Comparison of ENCODE assay signal across 13 cellular contexts in genomic region chr2:176158306-176158643, GRCh38. TPM values are rescaled to one million over a fixed set of nuclear protein-coding genes. Genes with fewer than 3 reads are reported as not detected.
DNase-seq lines count a peak whose midpoint lies in the region; ATAC-seq, FAIRE-seq and TF ChIP-seq lines count a peak whose summit lies in the region.
"Had no signal": no experiment of that assay in that cellular context is flagged by ENCODE, and none has a peak within 500 bp of the region (broad histone marks: within the 10 kb centered on the region; RNA-seq: fewer than 3 reads in every experiment).

No MANE protein-coding gene starts in this region.

- TF ChIP-seq POLR2A in GM12892 (IDR thresholded peaks at IDR 0.05; ENCODE audit: low read depth, low read length) = no peak

- no peak for TF ChIP-seq CTCF in left ventricle myocardium inferior (IDR thresholded peaks at IDR 0.05; ENCODE audit: borderline replicate concordance)

- H3K18ac ChIP-seq in mesendoderm (ENCODE audit: low read length) = no peak overlapping the region

- H3K4me2 ChIP-seq in mesendoderm (ENCODE audit: low read length) = peak overlapping the region; percentile 32

- no peak overlapping the region for H3K4ac ChIP-seq in mesendoderm (ENCODE audit: low read depth, low read length)

- ATAC-seq in right cardiac atrium = no peak
- no peak for ATAC-seq in HG02938 (IDR thresholded peaks at IDR 0.05; ENCODE audit: unreplicated experiment)
- ATAC-seq in HG02678 (IDR thresholded peaks at IDR 0.05; ENCODE audit: unreplicated experiment) = no peak
- ATAC-seq: esophagus mucosa, natural killer cell had no signal

- no peak overlapping the region for H3K23ac ChIP-seq in mesendoderm (ENCODE audit: low read length)

- no peak overlapping the region for H2AK5ac ChIP-seq in mesendoderm (ENCODE audit: low read length)

- H3K4me1 ChIP-seq in left ventricle myocardium inferior (peaks cover 40% of the 10 kb centered on the region), right cardiac atrium (ENCODE audit: control insufficient read depth, insufficient read depth, low read length) (peaks cover 5% of the 10 kb centered on the region), mesendoderm (ENCODE audit: control insufficient read depth, low read depth, low read length) (peaks cover 3% of the 10 kb centered on the region)

- H3K4me3 ChIP-seq in left ventricle myocardium inferior (peak overlapping the region; percentile 36), right cardiac atrium (ENCODE audit: low read length) (no peak overlapping the region), SK-N-MC (peak overlapping the region; percentile 82), mesendoderm (ENCODE audit: low read length) (no peak overlapping the region)

- no peaks in the 10 kb centered on the region for H3K79me1 ChIP-seq in mesendoderm (ENCODE audit: low read length)

- no peaks in the 10 kb centered on the region for H3K9me3 ChIP-seq in left ventricle myocardium inferior (replicated peaks)
- H3K9me3 ChIP-seq in right cardiac atrium (ENCODE audit: control insufficient read depth, low read length) = no peaks in the 10 kb centered on the region
- no peaks in the 10 kb centered on the region for H3K9me3 ChIP-seq in SK-N-MC (ENCODE audit: low read depth, low read length)

- WGBS in right cardiac atrium = 14% methylated on average over 16 of the region's 16 CpGs
- WGBS in mesendoderm (ENCODE audit: extremely low coverage, insufficient coverage, low lambda C conversion rate) = no CpG with 5 or more reads among the region's 16 CpGs

- no peaks in the 10 kb centered on the region for H3K79me2 ChIP-seq in mesendoderm (ENCODE audit: control insufficient read depth, insufficient read depth, low read length)

- FAIRE-seq in GM12892 (lab: Jason Lieb, UNC) = no peak

- no peak for DNase-seq in left ventricle myocardium inferior
- no peak for DNase-seq in right cardiac atrium
- DNase-seq in SK-N-MC (ENCODE audit: low read depth, low spot score) = no peak
- peak; percentile 58 for DNase-seq in mesendoderm
- DNase-seq in GM12892 (ENCODE audit: insufficient read length) = no peak
- no peak for DNase-seq in NCI-H1436 treated with DMSO at 0.1 percent for 48 hours (lab: John Stamatoyannopoulos, UW)
- DNase-seq: IMR-90; natural killer cell; stimulated activated CD8-positive, alpha-beta memory T cell treated with anti-CD3 and anti-CD28 coated beads, Interleukin-4, amount 100 ng/mL, for 48 hours had no signal

- H3K36me3 ChIP-seq in left ventricle myocardium inferior (no peaks in the 10 kb centered on the region), SK-N-MC (ENCODE audit: insufficient read depth, low read length) (peaks cover 7% of the 10 kb centered on the region; the same call in 1 of the 2 replicates), mesendoderm (ENCODE audit: control insufficient read depth, insufficient read depth, low read length) (no peaks in the 10 kb centered on the region)

- H3K27me3 ChIP-seq in left ventricle myocardium inferior (ENCODE audit: low read depth) = peaks cover 100% of the 10 kb centered on the region
- no peaks in the 10 kb centered on the region for H3K27me3 ChIP-seq in right cardiac atrium (ENCODE audit: control insufficient read depth, insufficient read depth)
- peaks cover 89% of the 10 kb centered on the region for H3K27me3 ChIP-seq in mesendoderm (ENCODE audit: insufficient read depth, low read length, poor library complexity)

- no peak overlapping the region for H2BK120ac ChIP-seq in mesendoderm (ENCODE audit: low read depth, low read length)

- no peak overlapping the region for H2BK15ac ChIP-seq in mesendoderm (replicated peaks; ENCODE audit: low read depth)

- H3K56ac ChIP-seq in mesendoderm (ENCODE audit: low read length) = no peak overlapping the region

- intact Hi-C loops in left ventricle myocardium inferior (cut with micrococcal nuclease) = no loop called here
- intact Hi-C loops in right cardiac atrium (cut with DNase I) = no loop called here

- H3K9ac ChIP-seq in SK-N-MC (ENCODE audit: insufficient read length) (peak overlapping the region; percentile 79), mesendoderm (ENCODE audit: low read length) (no peak overlapping the region)

- no peak overlapping the region for H4K8ac ChIP-seq in mesendoderm (ENCODE audit: low read depth, low read length)

- H3K27ac ChIP-seq in left ventricle myocardium inferior (replicated peaks) (no peak overlapping the region), right cardiac atrium (ENCODE audit: low read length) (no peak overlapping the region), SK-N-MC (peak overlapping the region; percentile 64; the same call in 1 of the 2 replicates), mesendoderm (ENCODE audit: low read depth, low read length) (no peak overlapping the region)

- no peak overlapping the region for H2BK5ac ChIP-seq in mesendoderm (ENCODE audit: low read length)

- no peak overlapping the region for H4K5ac ChIP-seq in mesendoderm (ENCODE audit: low read length)

RNA-seq across cellular contexts. Expression of gene HOXD3, which starts 1.2 kb away (rescaled TPM):
- total RNA-seq in left ventricle myocardium inferior (not detected), right cardiac atrium (not detected)
- polyA plus RNA-seq in right cardiac atrium = 0.16 TPM
- not detected for polyA plus RNA-seq in mesendoderm (2013, experiment 1 of 2)
- polyA plus RNA-seq in mesendoderm (2013, experiment 2 of 2) = not detected
- not detected for polyA plus RNA-seq in GM12892 (2012; ENCODE audit: missing spikeins)
- total RNA-seq: IMR-90, natural killer cell had no signal
- polyA plus RNA-seq: IMR-90 had no signal

RNA-seq across cellular contexts. Expression of gene HOXD4, which starts 6.9 kb away (rescaled TPM):
- total RNA-seq in left ventricle myocardium inferior (not detected), right cardiac atrium (not detected)
- polyA plus RNA-seq in right cardiac atrium = 0.29 TPM
- polyA plus RNA-seq in mesendoderm (2013, experiment 1 of 2) = not detected
- polyA plus RNA-seq in mesendoderm (2013, experiment 2 of 2) = not detected
- not detected for polyA plus RNA-seq in GM12892 (2012; ENCODE audit: missing spikeins)
- total RNA-seq: IMR-90, natural killer cell had no signal
- polyA plus RNA-seq: IMR-90 had no signal

RNA-seq across cellular contexts. Expression of gene HOXD8, which starts 28.8 kb away (rescaled TPM):
- 0.14 TPM for total RNA-seq in left ventricle myocardium inferior
- total RNA-seq in right cardiac atrium = under 1 TPM; 0.11 to 0.39 (median 0.28) TPM
- 0.63 TPM for polyA plus RNA-seq in right cardiac atrium
- not detected for polyA plus RNA-seq in mesendoderm (2013, experiment 1 of 2)
- not detected for polyA plus RNA-seq in mesendoderm (2013, experiment 2 of 2)
- not detected for polyA plus RNA-seq in GM12892 (2012; ENCODE audit: missing spikeins)
- total RNA-seq: IMR-90, natural killer cell had no signal
- polyA plus RNA-seq: IMR-90 had no signal

RNA-seq across cellular contexts. Expression of gene HOXD1, which starts 30.2 kb away (rescaled TPM):
- total RNA-seq in left ventricle myocardium inferior (not detected), right cardiac atrium (not detected)
- 0.05 TPM for polyA plus RNA-seq in right cardiac atrium
- polyA plus RNA-seq in mesendoderm (2013, experiment 1 of 2) = 0.27 TPM
- 0.29 TPM for polyA plus RNA-seq in mesendoderm (2013, experiment 2 of 2)
- not detected for polyA plus RNA-seq in GM12892 (2012; ENCODE audit: missing spikeins)
- total RNA-seq: IMR-90 had no signal
- polyA plus RNA-seq: IMR-90 had no signal

RNA-seq across cellular contexts. Expression of gene HOXD9, which starts 35.8 kb away (rescaled TPM):
- total RNA-seq in left ventricle myocardium inferior (0.16 TPM), right cardiac atrium (not detected)
- 0.09 TPM for polyA plus RNA-seq in right cardiac atrium
- not detected for polyA plus RNA-seq in mesendoderm (2013, experiment 1 of 2)
- not detected for polyA plus RNA-seq in mesendoderm (2013, experiment 2 of 2)
- polyA plus RNA-seq in GM12892 (2012; ENCODE audit: missing spikeins) = not detected
- total RNA-seq: cardiac septum, IMR-90, natural killer cell had no signal
- polyA plus RNA-seq: IMR-90 had no signal

Comparison
In these comparisons a context has a peak if more than half of its experiments do, and no peak if none do; other contexts are left out.
1. H3K4me3 ChIP-seq: peak in left ventricle myocardium inferior (single experiment) and SK-N-MC (single experiment); none in right cardiac atrium (single experiment) and mesendoderm (single experiment).